ENCODE assay signal across 22 cellular contexts in the genomic region with DNA sequence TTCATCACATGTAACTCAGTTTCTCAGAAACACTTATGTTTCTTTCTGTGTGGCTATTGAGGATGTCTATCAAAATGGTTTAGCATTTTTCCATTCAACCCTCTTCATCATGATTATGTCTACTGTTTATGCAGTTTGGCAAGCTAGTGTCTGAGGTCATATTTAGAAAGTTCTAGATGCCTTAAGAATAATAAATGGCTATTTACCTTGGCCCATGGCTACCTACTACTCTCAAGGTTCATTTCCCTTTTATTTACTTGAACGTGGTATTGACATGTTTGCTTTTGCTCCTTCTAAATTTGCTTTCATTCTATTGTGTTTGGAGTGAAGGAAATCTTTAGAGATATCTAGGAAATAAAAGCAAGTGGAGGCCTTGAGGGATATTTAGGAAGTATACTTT.
"Had no signal": no experiment of that assay in that cellular context is flagged by ENCODE, and none has a peak within 500 bp of the region (broad histone marks: within the 10 kb centered on the region; RNA-seq: fewer than 3 reads in every experiment).

No MANE protein-coding gene starts in this region.

- H3K27me3 ChIP-seq: dorsolateral prefrontal cortex, sigmoid colon, testis, tibial artery had no signal

- H3K36me3 ChIP-seq: lower lobe of right lung, sigmoid colon, tibial artery had no signal

- FAIRE-seq: frontal cortex, keratinocyte, urothelium cell line had no signal

- H3K27ac Mint-ChIP-seq: naive thymus-derived CD8-positive, alpha-beta T cell; nephron progenitor cell; stimulated activated memory B cell treated with anti-CD40 and anti-IgM and Interleukin-4, amounts not matched to agents 10 μg/mL and 1 μg/mL and 100 μg/mL, for 72 hours; type B pancreatic cell had no signal

- H3K4me1 Mint-ChIP-seq: naive thymus-derived CD8-positive, alpha-beta T cell; nephron progenitor cell; stimulated activated memory B cell treated with anti-CD40 and anti-IgM and Interleukin-4, amounts not matched to agents 10 μg/mL and 1 μg/mL and 100 μg/mL, for 72 hours had no signal

- DNase-seq: dorsolateral prefrontal cortex; effector CD4-positive, alpha-beta T cell; left ventricle myocardium superior; lower lobe of right lung; naive thymus-derived CD8-positive, alpha-beta T cell; nephron progenitor cell; nucleus accumbens; posterior cingulate gyrus; psoas muscle; right cardiac atrium; sigmoid colon; stimulated activated CD4-positive, alpha-beta T cell treated with anti-CD3 and anti-CD28 coated beads, Interleukin-2, amount 100 ng/mL, for 24 hours; stimulated activated CD4-positive, alpha-beta T cell treated with anti-CD3 and anti-CD28 coated beads, Interleukin-4, amount 100 ng/mL, for 4 hours; stimulated activated naive CD8-positive, alpha-beta T cell treated with anti-CD3 and anti-CD28 coated beads, Interleukin-15, Interleukin-2, amounts not matched to agents 100 U/mL and 50 U/mL, for 24 hours; substantia nigra; testis; tibial artery had no signal

- H3K36me3 Mint-ChIP-seq: naive thymus-derived CD8-positive, alpha-beta T cell; stimulated activated memory B cell treated with anti-CD40 and anti-IgM and Interleukin-4, amounts not matched to agents 10 μg/mL and 1 μg/mL and 100 μg/mL, for 72 hours; type B pancreatic cell had no signal

- H3K4me3 Mint-ChIP-seq: naive thymus-derived CD8-positive, alpha-beta T cell; nephron progenitor cell; stimulated activated memory B cell treated with anti-CD40 and anti-IgM and Interleukin-4, amounts not matched to agents 10 μg/mL and 1 μg/mL and 100 μg/mL, for 72 hours; type B pancreatic cell had no signal

- H3K4me3 ChIP-seq: dorsolateral prefrontal cortex, lower lobe of right lung, psoas muscle, sigmoid colon, testis, tibial artery had no signal

- H3K4me1 ChIP-seq: lower lobe of right lung, psoas muscle, sigmoid colon, testis, tibial artery had no signal

- H3K27me3 Mint-ChIP-seq: stimulated activated memory B cell treated with anti-CD40 and anti-IgM and Interleukin-4, amounts not matched to agents 10 μg/mL and 1 μg/mL and 100 μg/mL, for 72 hours had no signal

- H3K27ac ChIP-seq: dorsolateral prefrontal cortex, lower lobe of right lung, psoas muscle, sigmoid colon, testis, tibial artery had no signal

- H3K9me3 Mint-ChIP-seq: nephron progenitor cell; stimulated activated memory B cell treated with anti-CD40 and anti-IgM and Interleukin-4, amounts not matched to agents 10 μg/mL and 1 μg/mL and 100 μg/mL, for 72 hours; type B pancreatic cell had no signal

- ATAC-seq: left ventricle myocardium superior; naive thymus-derived CD8-positive, alpha-beta T cell; psoas muscle; right cardiac atrium; stimulated activated memory B cell treated with anti-CD40 and anti-IgM and Interleukin-4, amounts not matched to agents 10 μg/mL and 1 μg/mL and 100 μg/mL, for 72 hours; stimulated activated naive CD8-positive, alpha-beta T cell treated with anti-CD3 and anti-CD28 coated beads, Interleukin-15, Interleukin-2, amounts not matched to agents 100 U/mL and 50 U/mL, for 24 hours had no signal

- H3K9me3 ChIP-seq: lower lobe of right lung, psoas muscle, sigmoid colon, testis, tibial artery had no signal
